1 cellular context compared by ENCODE assay signal in the genomic region with DNA sequence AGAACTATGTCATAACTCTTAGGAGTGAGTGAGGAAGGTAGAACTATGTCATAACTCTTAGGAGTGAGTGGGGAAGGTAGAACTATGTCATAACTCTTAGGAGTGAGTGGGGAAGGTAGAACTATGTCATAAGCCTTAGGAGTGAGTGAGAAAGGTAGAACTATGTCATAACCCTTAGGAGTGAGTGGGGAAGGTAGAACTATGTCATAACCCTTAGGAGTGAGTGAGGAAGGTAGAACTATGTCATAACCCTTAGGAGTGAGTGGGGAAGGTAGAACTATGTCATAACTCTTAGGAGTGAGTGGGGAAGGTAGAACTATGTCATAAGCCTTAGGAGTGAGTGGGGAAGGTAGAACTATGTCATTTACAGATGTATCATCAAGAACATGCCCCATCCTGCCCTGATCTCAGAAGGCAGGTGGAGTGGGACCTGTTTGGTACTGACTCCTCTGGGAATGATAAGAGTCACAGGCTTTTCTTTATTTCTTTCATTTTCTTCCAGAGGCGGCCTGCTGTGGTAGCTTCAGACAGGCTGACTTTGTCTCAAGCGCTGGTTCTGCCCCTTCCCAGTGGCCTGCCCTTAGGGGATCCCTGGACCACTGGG.
A peak's percentile ranks its signal among the peaks of the same experiment; 100 is the strongest.
TF ChIP-seq lines count a peak whose summit lies in the region.
"Not testable (repeated sequence)": the region's sequence is repeated elsewhere in the genome, so short reads cannot be mapped to it uniquely, and the experiment has no call there.

No MANE protein-coding gene starts in this region.

TF ChIP-seq in HepG2, 621 proteins besides CTCF, POLR2A, EP300 and RAD21:
- TF ChIP-seq ZBTB40 (IDR thresholded peaks at IDR 0.05) (peak; percentile 41), HOXA7 (CRISPR knock-in tag; IDR thresholded peaks at IDR 0.05) (0 out of 2 replicates have a peak, but pooled peaks have one; percentile 30), NONO (IDR thresholded peaks at IDR 0.05) (peak; percentile 99), ARNT (IDR thresholded peaks at IDR 0.05) (0 out of 2 replicates have a peak, but pooled peaks have one; percentile 73), ATF7 (IDR thresholded peaks at IDR 0.05) (peak; percentile 83), SALL2 (CRISPR knock-in tag; IDR thresholded peaks at IDR 0.05) (0 out of 2 replicates have a peak, but pooled peaks have one; percentile 28), FOXO4 (CRISPR knock-in tag; conservative IDR thresholded peaks at IDR 0.05) (0 out of 2 replicates have a peak, but pooled peaks have one; percentile 58), PLRG1 (conservative IDR thresholded peaks at IDR 0.05) (peak; percentile 75; the same call in 1 of the 2 replicates), PHB2 (IDR thresholded peaks at IDR 0.05; ENCODE audit: partially characterized antibody) (peak; percentile 94), IKZF1 (IDR thresholded peaks at IDR 0.05) (peak; percentile 68; the same call in 1 of the 2 replicates), FOXK2 (IDR thresholded peaks at IDR 0.05) (0 out of 2 replicates have a peak, but pooled peaks have one; percentile 49), FOXP1 (IDR thresholded peaks at IDR 0.05) (0 out of 2 replicates have a peak, but pooled peaks have one; percentile 48), TRIM22 (IDR thresholded peaks at IDR 0.05) (peak; percentile 96), ATM (IDR thresholded peaks at IDR 0.05; ENCODE audit: borderline replicate concordance) (0 out of 2 replicates have a peak, but pooled peaks have one; percentile 61), NBN (conservative IDR thresholded peaks at IDR 0.05) (0 out of 2 replicates have a peak, but pooled peaks have one; percentile 50), CREB1 (IDR thresholded peaks at IDR 0.05) (peak; percentile 82), LCORL (IDR thresholded peaks at IDR 0.05) (peak; percentile 39; the same call in 1 of the 2 replicates), ZNF282 (IDR thresholded peaks at IDR 0.05; ENCODE audit: partially characterized antibody) (peak; percentile 94), NFRKB (IDR thresholded peaks at IDR 0.05) (peak; percentile 59; the same call in 1 of the 2 replicates), SOX6 (IDR thresholded peaks at IDR 0.05) (peak; percentile 90; the same call in 1 of the 2 replicates)
- TF ChIP-seq ZBTB40 (CRISPR knock-in tag; IDR thresholded peaks at IDR 0.05); NONO (CRISPR knock-in tag; conservative IDR thresholded peaks at IDR 0.05); ATF7 (CRISPR knock-in tag; IDR thresholded peaks at IDR 0.05); FOXP1 (CRISPR knock-in tag; IDR thresholded peaks at IDR 0.05); CREB1 (CRISPR knock-in tag; IDR thresholded peaks at IDR 0.05); LCORL (CRISPR knock-in tag; IDR thresholded peaks at IDR 0.05); SOX6 (CRISPR knock-in tag; IDR thresholded peaks at IDR 0.05): not testable (repeated sequence)
